Comparison of ENCODE assay signal across 8 cellular contexts in the genomic region with DNA sequence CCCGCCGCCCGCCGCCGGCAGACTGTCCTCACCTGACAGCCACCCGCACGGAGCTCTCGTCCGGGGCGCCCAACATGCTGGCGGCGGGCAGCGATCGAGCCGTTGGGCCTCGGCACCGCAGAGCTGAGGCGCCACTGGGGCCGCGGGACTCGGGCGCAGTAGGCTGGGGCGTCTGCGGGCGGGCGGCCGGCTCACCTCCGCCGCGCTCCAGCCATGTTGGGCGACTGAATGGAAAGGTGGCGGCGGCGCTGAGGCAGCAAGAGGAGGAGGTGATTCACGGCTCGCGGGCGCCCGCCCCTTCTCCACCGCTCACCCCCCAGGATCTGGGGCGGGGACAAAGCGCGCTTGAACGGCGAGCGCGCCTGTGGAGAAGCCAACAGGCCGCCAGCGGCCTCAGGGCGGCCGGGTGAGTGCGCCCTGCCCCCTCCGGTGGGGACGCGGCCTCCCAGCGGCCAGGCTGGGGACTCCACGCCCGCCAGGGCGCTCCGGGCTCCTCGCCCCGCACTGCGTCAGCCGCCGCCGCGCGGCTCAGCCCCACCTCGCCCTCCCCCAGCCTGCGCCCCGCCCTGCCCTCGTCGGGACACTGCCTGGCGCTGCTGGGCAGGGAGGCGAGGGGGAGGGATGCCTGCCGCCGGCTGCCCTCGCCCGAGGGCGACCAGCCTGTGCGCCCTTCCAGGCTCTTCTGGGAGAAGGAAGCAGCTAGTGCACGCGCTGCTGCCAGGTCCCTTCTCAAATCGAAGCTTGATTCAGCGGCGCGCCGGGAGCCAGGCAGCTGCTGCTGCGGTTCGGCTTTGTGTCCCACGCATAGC.
DNase-seq lines count a peak whose midpoint lies in the region; ATAC-seq and TF ChIP-seq lines count a peak whose summit lies in the region.

KIF21A (minus strand) TSS at position 226 of the 809 bp plus-strand sequence; CDS start at position 76, 150 bp downstream.

- peak; percentile 77 for DNase-seq in NCI-H748 treated with DMSO at 0.1 percent for 48 hours (lab: John Stamatoyannopoulos, UW)
- DNase-seq in activated CD8-positive, alpha-beta memory T cell treated with anti-CD3 and anti-CD28 coated beads for 24 hours: peak; percentile 93
- DNase-seq in effector CD8-positive, alpha-beta T cell (lab: John Stamatoyannopoulos, UW): peak; percentile 70
- DNase-seq in medulla oblongata (ENCODE audit: extremely low spot score): peak; percentile 92
- peak; percentile 82 for DNase-seq in stimulated activated CD8-positive, alpha-beta memory T cell treated with anti-CD3 and anti-CD28 coated beads, Interleukin-12 subunit alpha, Interleukin-12 subunit beta, amount 100 ng/mL, for 1 hour (ENCODE audit: low read depth)

- TF ChIP-seq CTCF in C4-2B (conservative IDR thresholded peaks at IDR 0.05): peak; percentile 74

- peak within 1 kb of the TSS; percentile 93 for H3K27ac ChIP-seq in C4-2B

- ATAC-seq in GM19351 (IDR thresholded peaks at IDR 0.05; ENCODE audit: unreplicated experiment) (peak; percentile 89), HG03520 (IDR thresholded peaks at IDR 0.05; ENCODE audit: unreplicated experiment) (peak; percentile 94)

Comparison
In these comparisons a context has a peak if more than half of its experiments do, and no peak if none do; other contexts are left out.
1. Peak in every context shown above with its lines: DNase-seq, ATAC-seq and H3K27ac ChIP-seq.